Comparison of ENCODE assay signal across 12 cellular contexts in genomic region chr15:81887913-81888312, GRCh38.
A peak's percentile ranks its signal among the peaks of the same experiment; 100 is the strongest.
DNase-seq lines count a peak whose midpoint lies in the region; ATAC-seq and TF ChIP-seq lines count a peak whose summit lies in the region.
"Had no signal": no experiment of that assay in that cellular context is flagged by ENCODE, and none has a peak within 500 bp of the region (broad histone marks: within the 10 kb centered on the region; RNA-seq: fewer than 3 reads in every experiment).

No MANE protein-coding gene starts in this region.

- no TSS peak for BruUV-seq in IMR-90 (replicated peaks; lab: Mats Ljungman, UMichigan)
- no TSS peak for BruUV-seq in mammary epithelial cell (replicated peaks; lab: Mats Ljungman, UMichigan)

- H3K79me1 ChIP-seq in IMR-90 (ENCODE audit: low read depth in 1 of 2, low read length in 2 of 2) (no peaks in the 10 kb centered on the region), mesendoderm (ENCODE audit: low read length) (no peaks in the 10 kb centered on the region)

- TF ChIP-seq CTCF in IMR-90 (conservative IDR thresholded peaks at IDR 0.05; ENCODE audit: low read depth, low read length), result no peak
- no peak for TF ChIP-seq CTCF in mammary epithelial cell (conservative IDR thresholded peaks at IDR 0.05 in 1 of 2, IDR thresholded peaks at IDR 0.05 in 1 of 2; ENCODE audit: extremely low read depth in 1 of 2, insufficient read depth in 1 of 2, low read depth in 1 of 2, low read length in 2 of 2)
- TF ChIP-seq CTCF in progenitor cell of endocrine pancreas (IDR thresholded peaks at IDR 0.05; ENCODE audit: unreplicated experiment), result no peak

- H3K56ac ChIP-seq in IMR-90 (ENCODE audit: extremely low read depth, insufficient read depth, low read length) (no peak overlapping the region), mesendoderm (ENCODE audit: low read length) (no peak overlapping the region)

- H3K27ac ChIP-seq in IMR-90 (ENCODE audit: insufficient read depth, low read length), result peak overlapping the region; percentile 74
- no peak overlapping the region for H3K27ac ChIP-seq in mammary epithelial cell (ENCODE audit: insufficient read depth, low read depth, low read length)
- H3K27ac ChIP-seq in mesendoderm (ENCODE audit: low read depth, low read length), result no peak overlapping the region
- H3K27ac ChIP-seq: right lobe of liver had no signal

- H4K8ac ChIP-seq in IMR-90 (ENCODE audit: low read depth in 2 of 2, low read length in 2 of 2) (peak overlapping the region in 1 of 2 experiments; percentile 88; a peak in 2 of 4 replicates), mesendoderm (ENCODE audit: low read depth, low read length) (no peak overlapping the region)

- CTCF ChIA-PET in IMR-90 (lab: Yijun Ruan, JAX), result interaction anchor here (1.0 kb wide), 1 partner anchor 10 kb away, joined by 3 read pairs; no protein-coding TSS in a partner anchor
- CTCF ChIA-PET in mammary epithelial cell (lab: Charles Lee; ENCODE audit: low non-redundant PET), result no interaction called here

- H3K23ac ChIP-seq in IMR-90 (ENCODE audit: low read depth, low read length) (no peak overlapping the region), mesendoderm (ENCODE audit: low read length) (no peak overlapping the region)

- H3K4ac ChIP-seq in IMR-90 (ENCODE audit: low read depth, low read length), result peak overlapping the region; percentile 82
- no peak overlapping the region for H3K4ac ChIP-seq in mesendoderm (ENCODE audit: low read depth, low read length)

- dilution Hi-C loops in IMR-90 (cut with HindIII; ENCODE audit: low sequenced_read_pairs, unreplicated experiment), result no loop called here
- dilution Hi-C loops in mammary epithelial cell (cut with HindIII; ENCODE audit: low sequenced_read_pairs), result no loop called here

- peaks cover 16% of the 10 kb centered on the region for H3K4me1 Mint-ChIP-seq in progenitor cell of endocrine pancreas (ENCODE audit: low read depth)
- H3K4me1 Mint-ChIP-seq: T-helper 17 cell had no signal

- H2AFZ ChIP-seq in IMR-90 (replicated peaks; ENCODE audit: low read length, poor library complexity), result peak overlapping the region; percentile 71
- no peak overlapping the region for H2AFZ ChIP-seq in mammary epithelial cell (ENCODE audit: low read depth, low read length)

- in situ Hi-C loops in IMR-90 (cut with MboI; ENCODE audit: low sequenced_read_pairs) (no loop called here), mammary epithelial cell (cut with MboI; ENCODE audit: low sequenced_read_pairs in 2 of 2) (no loop called here)

- peaks cover 15% of the 10 kb centered on the region for H3K9me3 Mint-ChIP-seq in progenitor cell of endocrine pancreas (ENCODE audit: low read depth)

- peak overlapping the region; percentile 86 for H2BK20ac ChIP-seq in IMR-90 (ENCODE audit: low read depth, low read length)

- H3K4me3 Mint-ChIP-seq in progenitor cell of endocrine pancreas (ENCODE audit: low read depth), result no peak overlapping the region
- H3K4me3 Mint-ChIP-seq: T-helper 17 cell had no signal

- peak overlapping the region; percentile 52 for H3K18ac ChIP-seq in IMR-90 (ENCODE audit: low read depth, low read length)
- no peak overlapping the region for H3K18ac ChIP-seq in mesendoderm (ENCODE audit: low read length)

- H4K20me1 ChIP-seq in IMR-90 (ENCODE audit: insufficient read depth, low read length), result no peaks in the 10 kb centered on the region
- no peaks in the 10 kb centered on the region for H4K20me1 ChIP-seq in mammary epithelial cell (ENCODE audit: insufficient read depth, low read length)

- no peaks in the 10 kb centered on the region for H3K27me3 ChIP-seq in IMR-90 (ENCODE audit: control insufficient read depth, insufficient read depth, low read length)
- H3K27me3 ChIP-seq in mammary epithelial cell (ENCODE audit: insufficient read depth, low read length), result no peaks in the 10 kb centered on the region
- H3K27me3 ChIP-seq in mesendoderm (ENCODE audit: insufficient read depth, low read length, poor library complexity), result no peaks in the 10 kb centered on the region
- H3K27me3 ChIP-seq: right lobe of liver had no signal

- H4K5ac ChIP-seq in IMR-90 (ENCODE audit: low read depth, low read length), result 0 out of 2 replicates have a peak overlapping the region, but pooled peaks have one; percentile 21
- no peak overlapping the region for H4K5ac ChIP-seq in mesendoderm (ENCODE audit: low read length)

- peaks cover 2% of the 10 kb centered on the region for H3K36me3 Mint-ChIP-seq in progenitor cell of endocrine pancreas (ENCODE audit: insufficient read depth)

- H3K9ac ChIP-seq in IMR-90 (ENCODE audit: low read depth, low read length) (no peak overlapping the region), mammary epithelial cell (ENCODE audit: insufficient read depth, low read length) (no peak overlapping the region), mesendoderm (ENCODE audit: low read length) (no peak overlapping the region)

- peaks cover 12% of the 10 kb centered on the region for H3K4me1 ChIP-seq in IMR-90 (ENCODE audit: control insufficient read depth, insufficient read depth, low read length)
- peaks cover 21% of the 10 kb centered on the region for H3K4me1 ChIP-seq in mammary epithelial cell (ENCODE audit: insufficient read depth, low read length)
- H3K4me1 ChIP-seq in mesendoderm (ENCODE audit: control insufficient read depth, low read depth, low read length), result no peaks in the 10 kb centered on the region

- H3K79me2 ChIP-seq in mammary epithelial cell (ENCODE audit: insufficient read depth, low read length), result no peaks in the 10 kb centered on the region
- no peaks in the 10 kb centered on the region for H3K79me2 ChIP-seq in mesendoderm (ENCODE audit: control insufficient read depth, insufficient read depth, low read length)

- H2AK9ac ChIP-seq in IMR-90 (replicated peaks; ENCODE audit: low read depth, low read length, poor library complexity), result no peak overlapping the region

- H3K27me3 Mint-ChIP-seq in progenitor cell of endocrine pancreas, result no peaks in the 10 kb centered on the region

- POLR2A ChIA-PET in IMR-90 (lab: Charles Lee; ENCODE audit: unreplicated experiment), result no interaction called here

- peak overlapping the region; percentile 74 for H4K91ac ChIP-seq in IMR-90 (ENCODE audit: insufficient read depth, low read depth, low read length)

- H3K4me3 ChIP-seq in IMR-90 (ENCODE audit: insufficient read depth, low read depth, low read length) (no peak overlapping the region), mammary epithelial cell (replicated peaks in 1 of 3; ENCODE audit: insufficient read depth in 1 of 3, low read depth in 2 of 3, low read length in 3 of 3) (no peak overlapping the region), mesendoderm (ENCODE audit: low read length) (no peak overlapping the region)
- H3K4me3 ChIP-seq: right lobe of liver had no signal

- H3K36me3 ChIP-seq in IMR-90 (ENCODE audit: control insufficient read depth, insufficient read depth, low read length), result no peaks in the 10 kb centered on the region
- H3K36me3 ChIP-seq in mammary epithelial cell (ENCODE audit: insufficient read depth, low read length), result no peaks in the 10 kb centered on the region
- H3K36me3 ChIP-seq in mesendoderm (ENCODE audit: control insufficient read depth, insufficient read depth, low read length), result no peaks in the 10 kb centered on the region
- H3K36me3 ChIP-seq: right lobe of liver had no signal

- DNase-seq in IMR-90 (peak; percentile 89), mammary epithelial cell (peak; percentile 54), kidney glomerular epithelial cell (lab: John Stamatoyannopoulos, UW) (peak; percentile 52), mesendoderm (no peak), cerebellar nuclear complex (lab: John Stamatoyannopoulos, UW) (no peak), progenitor cell of endocrine pancreas (ENCODE audit: low spot score, unreplicated experiment) (no peak), NCI-H524 (lab: John Stamatoyannopoulos, UW) (no peak)
- DNase-seq: islet precursor cell, NCI-H2107, right lobe of liver, substantia nigra, T-helper 17 cell had no signal

- no CpG with 5 or more reads among the region's 2 CpGs for WGBS in IMR-90 (ENCODE audit: extremely low coverage in 2 of 2, insufficient read length in 1 of 2), 2 experiments
- 0% methylated on average over 2 of the region's 2 CpGs for WGBS in mammary epithelial cell (ENCODE audit: low coverage, missing lambda C conversion rate)
- no CpG with 5 or more reads among the region's 2 CpGs for WGBS in mesendoderm (ENCODE audit: extremely low coverage, insufficient coverage, low lambda C conversion rate)

- H2BK5ac ChIP-seq in IMR-90 (ENCODE audit: low read depth, low read length, poor library complexity, severe bottlenecking) (peak overlapping the region; percentile 71), mesendoderm (ENCODE audit: low read length) (no peak overlapping the region)

- H3K27ac Mint-ChIP-seq in progenitor cell of endocrine pancreas, result no peak overlapping the region
- H3K27ac Mint-ChIP-seq: T-helper 17 cell had no signal

- ATAC-seq in IMR-90 (ENCODE audit: low read depth), result peak; percentile 86
- ATAC-seq: right lobe of liver, T-helper 17 cell had no signal

- H2AK5ac ChIP-seq in IMR-90 (ENCODE audit: low read depth, low read length), result peak overlapping the region; percentile 70; the same call in 1 of the 2 replicates
- no peak overlapping the region for H2AK5ac ChIP-seq in mesendoderm (ENCODE audit: low read length)

- no peak for TF ChIP-seq RAD21 in IMR-90 (IDR thresholded peaks at IDR 0.05; ENCODE audit: low read length)

- intact Hi-C loops in IMR-90 (cut with micrococcal nuclease), result no loop called here
- intact Hi-C loops in mammary epithelial cell (cut with micrococcal nuclease), result loop anchor here (1.0 kb wide), 1 partner anchor 9 kb away; no protein-coding TSS in a partner anchor

- H3K9me3 ChIP-seq in IMR-90 (ENCODE audit: control insufficient read depth, insufficient read depth, low read length) (no peaks in the 10 kb centered on the region), mammary epithelial cell (replicated peaks; ENCODE audit: insufficient read depth, low read length) (no peaks in the 10 kb centered on the region)
- H3K9me3 ChIP-seq: right lobe of liver had no signal

- H2BK120ac ChIP-seq in IMR-90 (ENCODE audit: low read depth, low read length) (peak overlapping the region; percentile 87), mesendoderm (ENCODE audit: low read depth, low read length) (no peak overlapping the region)

- no peak for TF ChIP-seq POLR2A in IMR-90 (IDR thresholded peaks at IDR 0.05; ENCODE audit: low read depth, low read length)

- peak overlapping the region; percentile 39; the same call in 1 of the 2 replicates for H3K4me2 ChIP-seq in IMR-90 (ENCODE audit: low read depth, low read length)
- H3K4me2 ChIP-seq in mammary epithelial cell (ENCODE audit: insufficient read depth, low read depth, low read length), result peak overlapping the region; percentile 45
- H3K4me2 ChIP-seq in mesendoderm (ENCODE audit: low read length), result no peak overlapping the region

- peak overlapping the region; percentile 78 for H3K14ac ChIP-seq in IMR-90 (replicated peaks; ENCODE audit: low read depth, low read length)

- peaks cover 16% of the 10 kb centered on the region for H3K9me1 ChIP-seq in IMR-90 (ENCODE audit: insufficient read depth, low read length)

- peak overlapping the region; percentile 33; the same call in 1 of the 3 replicates for H2BK15ac ChIP-seq in IMR-90 (ENCODE audit: low read depth, low read length)
- H2BK15ac ChIP-seq in mesendoderm (replicated peaks; ENCODE audit: low read depth), result no peak overlapping the region

TF ChIP-seq in IMR-90, 13 proteins besides CTCF, POLR2A, EP300 and RAD21:
- TF ChIP-seq RCOR1 (IDR thresholded peaks at IDR 0.05; ENCODE audit: insufficient replicate concordance, low read length) (no peak), FOS (IDR thresholded peaks at IDR 0.05; ENCODE audit: low read depth, low read length) (peak; percentile 43; the same call in 1 of the 2 replicates)

Comparison
In these comparisons a context has a peak if more than half of its experiments do, and no peak if none do; other contexts are left out.
1. DNase-seq: peak in IMR-90 (single experiment), mammary epithelial cell (single experiment) and kidney glomerular epithelial cell (single experiment); none in mesendoderm (single experiment), cerebellar nuclear complex (0 of 2), progenitor cell of endocrine pancreas (single experiment) and NCI-H524 (0 of 2).